ENCODE assay signal across 11 cellular contexts in genomic region chr18:60146220-60146960, GRCh38.
A peak's percentile ranks its signal among the peaks of the same experiment; 100 is the strongest.
DNase-seq lines count a peak whose midpoint lies in the region; ATAC-seq and TF ChIP-seq lines count a peak whose summit lies in the region.
"Had no signal": no experiment of that assay in that cellular context is flagged by ENCODE, and none has a peak within 500 bp of the region (broad histone marks: within the 10 kb centered on the region; RNA-seq: fewer than 3 reads in every experiment).

No MANE protein-coding gene starts in this region.

- peaks cover 0 to 14% (median 11%) of the 10 kb centered on the region in 4 donors for H3K4me1 ChIP-seq in esophagus muscularis mucosa
- H3K4me1 ChIP-seq: A549, foreskin keratinocyte had no signal

- H3K27me3 ChIP-seq in esophagus muscularis mucosa: no peaks in the 10 kb centered on the region

- peak; percentile 82 for ATAC-seq in GM19351 (IDR thresholded peaks at IDR 0.05; ENCODE audit: unreplicated experiment)
- peak; percentile 52 for ATAC-seq in HG03039 (IDR thresholded peaks at IDR 0.05; ENCODE audit: unreplicated experiment)
- ATAC-seq: A549, foreskin keratinocyte had no signal

- no peak overlapping the region for H3K4me3 ChIP-seq in esophagus muscularis mucosa
- H3K4me3 ChIP-seq: A549 had no signal

- H3K27ac ChIP-seq in esophagus muscularis mucosa (replicated peaks in 1 of 4): no peak overlapping the region
- H3K27ac ChIP-seq: A549, foreskin keratinocyte had no signal

- H3K36me3 ChIP-seq in esophagus muscularis mucosa: no peaks in the 10 kb centered on the region

- no peaks in the 10 kb centered on the region for H3K9me3 ChIP-seq in esophagus muscularis mucosa
- H3K9me3 ChIP-seq: A549 had no signal

- intact Hi-C loops in esophagus muscularis mucosa (cut with DNase I): no loop called here

- 97% methylated on average over 11 of the region's 11 CpGs for WGBS in esophagus muscularis mucosa

- TF ChIP-seq EP300 in esophagus muscularis mucosa (IDR thresholded peaks at IDR 0.05): no peak

- TF ChIP-seq POLR2A in esophagus muscularis mucosa (IDR thresholded peaks at IDR 0.05; ENCODE audit: low read depth): no peak

- DNase-seq in AG08395 (ENCODE audit: low spot score) (peak; percentile 11), OCI-M1 (lab: John Stamatoyannopoulos, UW) (peak; percentile 89), NCI-H1694 (lab: John Stamatoyannopoulos, UW) (no peak), hippocampal formation (lab: John Stamatoyannopoulos, UW) (no peak), esophagus muscularis mucosa (ENCODE audit: extremely low spot score) (no peak), NCI-H1930 (lab: John Stamatoyannopoulos, UW) (no peak)
- DNase-seq: anterior cingulate cortex, foreskin keratinocyte had no signal

- no peak for TF ChIP-seq CTCF in esophagus muscularis mucosa (IDR thresholded peaks at IDR 0.05)

Comparison
In these comparisons a context has a peak if more than half of its experiments do, and no peak if none do; other contexts are left out.
1. DNase-seq: peak in AG08395 (single experiment) and OCI-M1 (single experiment); none in NCI-H1694 (single experiment), hippocampal formation (0 of 2), esophagus muscularis mucosa (single experiment) and NCI-H1930 (0 of 2).